ENCODE assay signal across 16 cellular contexts in genomic region chr9:96158147-96158546, GRCh38.
DNase-seq lines count a peak whose midpoint lies in the region; ATAC-seq, FAIRE-seq and TF ChIP-seq lines count a peak whose summit lies in the region.
"Had no signal": no experiment of that assay in that cellular context is flagged by ENCODE, and none has a peak within 500 bp of the region (broad histone marks: within the 10 kb centered on the region; RNA-seq: fewer than 3 reads in every experiment).

No MANE protein-coding gene starts in this region.

- H3K4me3 Mint-ChIP-seq in activated T-cell treated with anti-CD3 and anti-CD28 coated beads, Interleukin-2, amount 50 U/mL, for 24 hours: no peak overlapping the region
- H3K4me3 Mint-ChIP-seq: CD8-positive, alpha-beta T cell had no signal

- POLR2A ChIA-PET in IMR-90 (lab: Charles Lee; ENCODE audit: unreplicated experiment): no interaction called here
- POLR2A ChIA-PET in H1 (lab: Charles Lee; ENCODE audit: partially characterized antibody): interaction anchor here (1.0 kb wide), 1 partner anchor 14 kb away, joined by 3 read pairs; no protein-coding TSS in a partner anchor

- H3K36me3 ChIP-seq in IMR-90 (ENCODE audit: control insufficient read depth, insufficient read depth, low read length) (no peaks in the 10 kb centered on the region), H1 (ENCODE audit: control insufficient read depth in 2 of 4, insufficient read depth in 4 of 4, low read length in 3 of 4) (no peaks in the 10 kb centered on the region), body of pancreas (replicated peaks in 1 of 2; ENCODE audit: insufficient read depth in 1 of 2, low read depth in 2 of 2) (no peaks in the 10 kb centered on the region)

- no peaks in the 10 kb centered on the region for H3K4me1 ChIP-seq in IMR-90 (ENCODE audit: control insufficient read depth, insufficient read depth, low read length)
- H3K4me1 ChIP-seq in H1 (replicated peaks in 1 of 4; ENCODE audit: control insufficient read depth in 3 of 4, insufficient read depth in 4 of 4, low read length in 3 of 4): no peaks in the 10 kb centered on the region; a peak in 3 of 7 replicates
- H3K4me1 ChIP-seq in body of pancreas: no peaks in the 10 kb centered on the region

- no peak for TF ChIP-seq EP300 in H1 (IDR thresholded peaks at IDR 0.05; ENCODE audit: borderline replicate concordance in 1 of 2, low read depth in 2 of 2, low read length in 2 of 2)

- peaks cover 6% of the 10 kb centered on the region; the same call in 1 of the 2 replicates for H3K23me2 ChIP-seq in H1 (ENCODE audit: low read depth, low read length)

- no peaks in the 10 kb centered on the region for H3K9me1 ChIP-seq in IMR-90 (ENCODE audit: insufficient read depth, low read length)

- no peak overlapping the region for H3K4me2 ChIP-seq in IMR-90 (ENCODE audit: low read depth, low read length)
- H3K4me2 ChIP-seq in H1 (ENCODE audit: insufficient read depth in 1 of 2, low read depth in 2 of 2, low read length in 2 of 2): no peak overlapping the region

- H3K23ac ChIP-seq in IMR-90 (ENCODE audit: low read depth, low read length) (no peak overlapping the region), H1 (ENCODE audit: insufficient read length) (no peak overlapping the region)

- H4K8ac ChIP-seq in IMR-90 (ENCODE audit: low read depth in 2 of 2, low read length in 2 of 2) (no peak overlapping the region), H1 (ENCODE audit: extremely low read depth, insufficient read depth, low read length) (no peak overlapping the region)

- H3K14ac ChIP-seq in IMR-90 (replicated peaks; ENCODE audit: low read depth, low read length): no peak overlapping the region
- no peak overlapping the region for H3K14ac ChIP-seq in H1 (ENCODE audit: insufficient read length)

- H2BK120ac ChIP-seq in IMR-90 (ENCODE audit: low read depth, low read length) (no peak overlapping the region), H1 (replicated peaks; ENCODE audit: low read depth, low read length) (no peak overlapping the region)

- H2BK12ac ChIP-seq in H1 (ENCODE audit: low read depth, low read length): no peak overlapping the region

- no peaks in the 10 kb centered on the region for H3K36me3 Mint-ChIP-seq in activated T-cell treated with anti-CD3 and anti-CD28 coated beads, Interleukin-2, amount 50 U/mL, for 24 hours (ENCODE audit: low read depth)
- H3K36me3 Mint-ChIP-seq: CD8-positive, alpha-beta T cell had no signal

- H2BK5ac ChIP-seq in IMR-90 (ENCODE audit: low read depth, low read length, poor library complexity, severe bottlenecking): no peak overlapping the region
- H2BK5ac ChIP-seq in H1 (ENCODE audit: low read depth, low read length): no peak overlapping the region

- BruUV-seq in IMR-90 (replicated peaks; lab: Mats Ljungman, UMichigan): no TSS peak

- H3K18ac ChIP-seq in IMR-90 (ENCODE audit: low read depth, low read length) (no peak overlapping the region), H1 (ENCODE audit: extremely low read depth, low read length) (no peak overlapping the region)

- TF ChIP-seq RAD21 in IMR-90 (IDR thresholded peaks at IDR 0.05; ENCODE audit: low read length) (no peak), H1 (IDR thresholded peaks at IDR 0.05 in 1 of 2, conservative IDR thresholded peaks at IDR 0.05 in 1 of 2; ENCODE audit: low read depth in 2 of 2, low read length in 2 of 2) (no peak)

- 100% methylated on average over 1 of the region's 8 CpGs; no CpG with 5 or more reads in 1 of the 2 experiments for WGBS in IMR-90 (ENCODE audit: extremely low coverage in 2 of 2, insufficient read length in 1 of 2), 2 experiments
- WGBS in H1 (ENCODE audit: extremely low coverage in 1 of 2, insufficient coverage in 1 of 2, insufficient read length in 1 of 2, insufficient replicate concordance in 2 of 2, low coverage in 1 of 2, low lambda C conversion rate in 2 of 2, missing lambda C conversion rate in 1 of 2), 2 experiments: 90% methylated on average over 8 of the region's 8 CpGs; no CpG with 5 or more reads in 1 of the 2 experiments
- 89 to 96% methylated on average over 8 of the region's 8 CpGs for WGBS in body of pancreas, 2 donors

- H4K91ac ChIP-seq in IMR-90 (ENCODE audit: insufficient read depth, low read depth, low read length) (no peak overlapping the region), H1 (replicated peaks; ENCODE audit: insufficient read length, low read length) (no peak overlapping the region)

- in situ Hi-C loops in IMR-90 (cut with MboI; ENCODE audit: low sequenced_read_pairs): no loop called here

- peaks cover 31% of the 10 kb centered on the region for H3K27me3 ChIP-seq in IMR-90 (ENCODE audit: control insufficient read depth, insufficient read depth, low read length)
- H3K27me3 ChIP-seq in H1 (replicated peaks in 1 of 4; ENCODE audit: control insufficient read depth in 3 of 4, extremely low read depth in 1 of 4, insufficient read depth in 3 of 4, low read length in 3 of 4): no peaks in the 10 kb centered on the region; a peak in 1 of 7 replicates
- H3K27me3 ChIP-seq in body of pancreas: no peaks in the 10 kb centered on the region

- FAIRE-seq in H1 (lab: Jason Lieb, UNC): no peak
- FAIRE-seq: GM19239 had no signal

- H2BK20ac ChIP-seq in IMR-90 (ENCODE audit: low read depth, low read length) (no peak overlapping the region), H1 (ENCODE audit: low read length) (no peak overlapping the region)

- H3K79me1 ChIP-seq in IMR-90 (ENCODE audit: low read depth in 1 of 2, low read length in 2 of 2) (no peaks in the 10 kb centered on the region), H1 (ENCODE audit: low read depth, low read length) (no peaks in the 10 kb centered on the region)

- H3K79me2 ChIP-seq in H1 (ENCODE audit: control insufficient read depth in 1 of 2, insufficient read depth in 2 of 2, low read length in 2 of 2): no peaks in the 10 kb centered on the region

- H3K56ac ChIP-seq in IMR-90 (ENCODE audit: extremely low read depth, insufficient read depth, low read length): no peak overlapping the region
- H3K56ac ChIP-seq in H1 (replicated peaks; ENCODE audit: insufficient read length, low read depth, low read length): peak overlapping the region; percentile 92

- no peak overlapping the region for H2AFZ ChIP-seq in IMR-90 (replicated peaks; ENCODE audit: low read length, poor library complexity)
- H2AFZ ChIP-seq in H1 (ENCODE audit: low read length): no peak overlapping the region
- H2AFZ ChIP-seq: GM23248 had no signal

- no peak overlapping the region for H3K9ac ChIP-seq in IMR-90 (ENCODE audit: low read depth, low read length)
- no peak overlapping the region for H3K9ac ChIP-seq in H1 (replicated peaks in 1 of 4; ENCODE audit: extremely low read depth in 1 of 4, low read depth in 3 of 4, low read length in 3 of 4)
- H3K9ac ChIP-seq: GM23248 had no signal

- no peak overlapping the region for H2AK5ac ChIP-seq in IMR-90 (ENCODE audit: low read depth, low read length)
- no peak overlapping the region for H2AK5ac ChIP-seq in H1 (ENCODE audit: low read depth, low read length)

- TF ChIP-seq POLR2A in IMR-90 (IDR thresholded peaks at IDR 0.05; ENCODE audit: low read depth, low read length): no peak
- no peak for TF ChIP-seq POLR2A in H1 (IDR thresholded peaks at IDR 0.05; ENCODE audit: control extremely low read depth in 1 of 2, low read depth in 2 of 2, low read length in 2 of 2)
- TF ChIP-seq POLR2A in body of pancreas (IDR thresholded peaks at IDR 0.05): no peak

- H2BK15ac ChIP-seq in IMR-90 (ENCODE audit: low read depth, low read length): no peak overlapping the region
- H2BK15ac ChIP-seq in H1 (ENCODE audit: low read length): no peak overlapping the region

- H3K4ac ChIP-seq in IMR-90 (ENCODE audit: low read depth, low read length) (no peak overlapping the region), H1 (replicated peaks; ENCODE audit: insufficient read length, low read depth, low read length) (no peak overlapping the region)

- ATAC-seq in IMR-90 (ENCODE audit: low read depth): no peak
- no peak for ATAC-seq in body of pancreas
- ATAC-seq in GM19351 (IDR thresholded peaks at IDR 0.05; ENCODE audit: unreplicated experiment): no peak
- ATAC-seq in HG03520 (IDR thresholded peaks at IDR 0.05; ENCODE audit: unreplicated experiment): no peak
- ATAC-seq: CD8-positive, alpha-beta T cell had no signal

- peak; percentile 20 for DNase-seq in activated T-cell treated with anti-CD3 and anti-CD28 coated beads, Interleukin-2, amount 50 U/mL, for 24 hours
- no peak for DNase-seq in activated T-cell treated with anti-CD3 and anti-CD28 coated beads for 4 hours
- DNase-seq in IMR-90: no peak
- DNase-seq in H1 (ENCODE audit: low read depth in 1 of 2, low spot score in 2 of 2): no peak
- DNase-seq in body of pancreas: no peak
- DNase-seq: 8988T; CD8-positive, alpha-beta T cell; COR-L47; DND-41; GF-D8; GM23248; H9 had no signal

- CTCF ChIA-PET in IMR-90 (lab: Yijun Ruan, JAX) (no interaction called here), H1 (lab: Charles Lee; ENCODE audit: partially characterized antibody) (interaction anchor here (0.7 to 1.6 kb wide), 6 partner anchors 16 to 424 kb away, joined by 3 to 7 read pairs (median 4); no protein-coding TSS in a partner anchor)

- H3K27ac Mint-ChIP-seq in activated T-cell treated with anti-CD3 and anti-CD28 coated beads, Interleukin-2, amount 50 U/mL, for 24 hours: no peak overlapping the region
- H3K27ac Mint-ChIP-seq: CD8-positive, alpha-beta T cell; H9 had no signal

- H3K4me1 Mint-ChIP-seq in activated T-cell treated with anti-CD3 and anti-CD28 coated beads, Interleukin-2, amount 50 U/mL, for 24 hours (ENCODE audit: low read depth): peaks cover 17% of the 10 kb centered on the region

- H3K27ac ChIP-seq in IMR-90 (ENCODE audit: insufficient read depth, low read length) (no peak overlapping the region), H1 (ENCODE audit: low read depth, low read length) (no peak overlapping the region), body of pancreas (no peak overlapping the region)
- H3K27ac ChIP-seq: C4-2B, GM23248 had no signal

- H4K5ac ChIP-seq in IMR-90 (ENCODE audit: low read depth, low read length) (no peak overlapping the region), H1 (ENCODE audit: insufficient read length, low read depth, low read length) (no peak overlapping the region)

- no peaks in the 10 kb centered on the region for H3K9me3 Mint-ChIP-seq in activated T-cell treated with anti-CD3 and anti-CD28 coated beads, Interleukin-2, amount 50 U/mL, for 24 hours
- H3K9me3 Mint-ChIP-seq: CD8-positive, alpha-beta T cell; H9 had no signal

- peak overlapping the region; percentile 61 for H2AK9ac ChIP-seq in IMR-90 (replicated peaks; ENCODE audit: low read depth, low read length, poor library complexity)

- dilution Hi-C loops in IMR-90 (cut with HindIII; ENCODE audit: low sequenced_read_pairs, unreplicated experiment): no loop called here

- no peaks in the 10 kb centered on the region; the same call in 1 of the 2 replicates for H3K9me3 ChIP-seq in IMR-90 (ENCODE audit: control insufficient read depth, insufficient read depth, low read length)
- no peaks in the 10 kb centered on the region for H3K9me3 ChIP-seq in H1 (ENCODE audit: insufficient read depth in 2 of 2, low read depth in 1 of 2, low read length in 1 of 2)
- peaks cover 0 to 8% (median 0%) of the 10 kb centered on the region in 3 donors for H3K9me3 ChIP-seq in body of pancreas

- H3K27me3 Mint-ChIP-seq in activated T-cell treated with anti-CD3 and anti-CD28 coated beads, Interleukin-2, amount 50 U/mL, for 24 hours: peaks cover 17% of the 10 kb centered on the region

- no peaks in the 10 kb centered on the region for H4K20me1 ChIP-seq in IMR-90 (ENCODE audit: insufficient read depth, low read length)
- H4K20me1 ChIP-seq in H1 (replicated peaks in 1 of 2; ENCODE audit: control insufficient read depth in 1 of 2, insufficient read depth in 2 of 2, low read length in 2 of 2): peaks cover 0 to 4% of the 10 kb centered on the region in 2 experiments

- intact Hi-C loops in IMR-90 (cut with micrococcal nuclease): no loop called here
- intact Hi-C loops in body of pancreas (cut with DNase I): no loop called here

- TF ChIP-seq CTCF in IMR-90 (conservative IDR thresholded peaks at IDR 0.05; ENCODE audit: low read depth, low read length): no peak
- no peak for TF ChIP-seq CTCF in H1 (IDR thresholded peaks at IDR 0.05; ENCODE audit: control extremely low read depth in 1 of 3, insufficient read depth in 1 of 3, low read depth in 1 of 3, low read length in 3 of 3)
- TF ChIP-seq CTCF in body of pancreas (IDR thresholded peaks at IDR 0.05): no peak

- H3K4me3 ChIP-seq in IMR-90 (ENCODE audit: insufficient read depth, low read depth, low read length): no peak overlapping the region
- H3K4me3 ChIP-seq in H1 (ENCODE audit: extremely low read depth in 1 of 4, insufficient read depth in 2 of 4, low read depth in 3 of 4, low read length in 4 of 4): no peak overlapping the region
- no peak overlapping the region for H3K4me3 ChIP-seq in body of pancreas
- H3K4me3 ChIP-seq: GM23248 had no signal
